ENCODE assay signal across 12 cellular contexts in genomic region chr7:16028103-16028502, GRCh38.
A peak's percentile ranks its signal among the peaks of the same experiment; 100 is the strongest.
DNase-seq lines count a peak whose midpoint lies in the region; ATAC-seq and TF ChIP-seq lines count a peak whose summit lies in the region.
"Had no signal": no experiment of that assay in that cellular context is flagged by ENCODE, and none has a peak within 500 bp of the region (broad histone marks: within the 10 kb centered on the region; RNA-seq: fewer than 3 reads in every experiment).

No MANE protein-coding gene starts in this region.

- H3K36me3 Mint-ChIP-seq in activated naive CD4-positive, alpha-beta T cell treated with anti-CD3 and anti-CD28 coated beads, Interleukin-2, amount 50 U/mL, for 72 hours: no peaks in the 10 kb centered on the region

- ATAC-seq in omental fat pad (ENCODE audit: low FRiP score) (peak; percentile 65), HG03135 (IDR thresholded peaks at IDR 0.05; ENCODE audit: unreplicated experiment) (no peak), GM21528 (IDR thresholded peaks at IDR 0.05; ENCODE audit: low FRiP score, unreplicated experiment) (no peak)
- no peak for ATAC-seq in activated naive CD4-positive, alpha-beta T cell treated with anti-CD3 and anti-CD28 coated beads, Interleukin-2, amount 50 U/mL, for 72 hours

- H3K27me3 ChIP-seq in adipocyte (replicated peaks; ENCODE audit: control insufficient read depth, insufficient read depth, low read length): no peaks in the 10 kb centered on the region
- H3K27me3 ChIP-seq: testis had no signal

- peak overlapping the region; percentile 22 for H3K4me3 ChIP-seq in adipocyte (ENCODE audit: low read length)
- H3K4me3 ChIP-seq: testis had no signal

- no peak for TF ChIP-seq CTCF in omental fat pad (IDR thresholded peaks at IDR 0.05)

- H3K9me3 ChIP-seq in adipocyte (ENCODE audit: control insufficient read depth, low read length): no peaks in the 10 kb centered on the region
- H3K9me3 ChIP-seq: testis had no signal

- DNase-seq in ELR (ENCODE audit: low read depth) (peak; percentile 95), adipocyte (ENCODE audit: low read depth) (peak; percentile 85), fibroblast of the conjunctiva (ENCODE audit: low read depth) (peak; percentile 16), omental fat pad (ENCODE audit: low spot score) (no peak), SK-N-DZ (ENCODE audit: low spot score) (no peak)
- no peak for DNase-seq in activated naive CD4-positive, alpha-beta T cell treated with anti-CD3 and anti-CD28 coated beads, Interleukin-2, amount 50 U/mL, for 72 hours (ENCODE audit: low spot score in 2 of 2)
- DNase-seq: activated CD4-positive, alpha-beta T cell treated with anti-CD3 and anti-CD28 coated beads, Interleukin-2, amount 50 U/mL, for 48 hours; Caco-2; stimulated activated CD4-positive, alpha-beta T cell treated with anti-CD3 and anti-CD28 coated beads, Interleukin-2, amount 100 ng/mL, for 48 hours; testis had no signal

- H3K9me3 Mint-ChIP-seq in activated naive CD4-positive, alpha-beta T cell treated with anti-CD3 and anti-CD28 coated beads, Interleukin-2, amount 50 U/mL, for 72 hours: peaks cover 0 to 3% of the 10 kb centered on the region in 2 donors

- H3K36me3 ChIP-seq in adipocyte (ENCODE audit: control insufficient read depth, insufficient read depth, low read length, severe bottlenecking): no peaks in the 10 kb centered on the region

- H3K27ac Mint-ChIP-seq in activated naive CD4-positive, alpha-beta T cell treated with anti-CD3 and anti-CD28 coated beads, Interleukin-2, amount 50 U/mL, for 72 hours: no peak overlapping the region

- H3K9ac ChIP-seq in adipocyte (ENCODE audit: low read length): peak overlapping the region; percentile 43

- H3K4me1 ChIP-seq in adipocyte (ENCODE audit: control insufficient read depth, insufficient read depth, low read length): peaks cover 29% of the 10 kb centered on the region
- H3K4me1 ChIP-seq: Caco-2, testis had no signal

Comparison
In these comparisons a context has a peak if more than half of its experiments do, and no peak if none do; other contexts are left out.
1. DNase-seq: peak in ELR (single experiment), adipocyte (single experiment) and fibroblast of the conjunctiva (single experiment); none in omental fat pad (single experiment), SK-N-DZ (single experiment) and activated naive CD4-positive, alpha-beta T cell treated with anti-CD3 and anti-CD28 coated beads, Interleukin-2, amount 50 U/mL, for 72 hours (0 of 2).